Comparison of ENCODE assay signal across 22 cellular contexts in the genomic region with DNA sequence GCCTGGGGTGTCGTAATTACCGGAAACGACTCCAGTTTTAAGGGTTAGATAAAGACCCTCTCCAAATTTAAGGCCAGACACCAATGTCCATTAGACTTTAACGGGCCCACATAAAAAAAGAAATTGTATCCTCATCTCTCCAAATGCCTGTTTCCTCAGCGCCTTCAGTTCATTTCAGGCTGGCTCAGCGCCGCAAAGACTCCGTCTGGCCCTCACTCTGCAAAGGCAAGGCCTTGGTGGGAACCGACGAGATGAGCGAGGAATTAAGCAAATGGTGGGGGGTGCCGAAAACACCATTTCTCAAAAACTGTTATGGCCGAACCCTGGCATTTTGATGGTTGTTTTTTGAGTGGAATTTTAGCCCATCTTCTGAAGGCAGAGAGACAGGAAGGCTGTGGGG. TPM values are rescaled to one million over a fixed set of nuclear protein-coding genes. Genes with fewer than 3 reads are reported as not detected.
DNase-seq lines count a peak whose midpoint lies in the region; ATAC-seq and TF ChIP-seq lines count a peak whose summit lies in the region.
"Had no signal": no experiment of that assay in that cellular context is flagged by ENCODE, and none has a peak within 500 bp of the region (broad histone marks: within the 10 kb centered on the region; RNA-seq: fewer than 3 reads in every experiment).

No MANE protein-coding gene starts in this region.

- peaks cover 4% of the 10 kb centered on the region for H3K9me3 Mint-ChIP-seq in GM23338
- H3K9me3 Mint-ChIP-seq in brain = peaks cover 0 to 7% (median 0%) of the 10 kb centered on the region in 5 experiments
- no peaks in the 10 kb centered on the region for H3K9me3 Mint-ChIP-seq in stimulated activated memory B cell treated with anti-CD40 and anti-IgM and Interleukin-4, amounts not matched to agents 10 μg/mL and 1 μg/mL and 100 μg/mL, for 72 hours
- H3K9me3 Mint-ChIP-seq: activated naive CD4-positive, alpha-beta T cell treated with anti-CD3 and anti-CD28 coated beads, Interleukin-2, amount 50 U/mL, for 24 hours; activated T-helper 1 cell treated with anti-CD3 and anti-CD28 coated beads, Interleukin-12 subunit alpha, Interleukin-12 subunit beta, Interleukin-2, Interleukin-4 antibody, amounts not matched to agents 30 ng/mL and 10 ng/mL and 1 ng/mL, durations not matched to agents 14 hours and 24 hours and 36 hours; immature natural killer cell; neural crest cell had no signal

- peak; percentile 19; the same call in 2 of the 3 replicates for ATAC-seq in GM23338
- no peak for ATAC-seq in stimulated activated memory B cell treated with anti-CD40 and anti-IgM and Interleukin-4, amounts not matched to agents 10 μg/mL and 1 μg/mL and 100 μg/mL, for 72 hours
- ATAC-seq: left lung; stimulated activated naive CD8-positive, alpha-beta T cell treated with anti-CD3 and anti-CD28 coated beads, Interleukin-15, Interleukin-2, amounts not matched to agents 100 U/mL and 50 U/mL, for 24 hours had no signal

- H3K9me3 ChIP-seq in muscle layer of duodenum (ENCODE audit: control insufficient read depth in 1 of 2, low read length in 2 of 2) (no peaks in the 10 kb centered on the region), stomach smooth muscle (ENCODE audit: control insufficient read depth in 2 of 2, low read length in 2 of 2) (no peaks in the 10 kb centered on the region)
- H3K9me3 ChIP-seq: upper lobe of left lung had no signal

- H3K79me2 ChIP-seq in GM23338 (replicated peaks; ENCODE audit: insufficient read depth) = peaks cover 8% of the 10 kb centered on the region; the same call in 1 of the 2 replicates

- H3K27me3 ChIP-seq in GM23338 (ENCODE audit: insufficient read depth) (peaks cover 26% of the 10 kb centered on the region), muscle layer of duodenum (ENCODE audit: low read depth, low read length) (no peaks in the 10 kb centered on the region), stomach smooth muscle (ENCODE audit: control insufficient read depth in 1 of 2, insufficient read depth in 2 of 2, low read length in 2 of 2) (no peaks in the 10 kb centered on the region)
- H3K27me3 ChIP-seq: upper lobe of left lung had no signal

- no peaks in the 10 kb centered on the region for H3K9me2 ChIP-seq in GM23338 (ENCODE audit: insufficient read depth)

- DNase-seq in GM23338 (ENCODE audit: low spot score) = no peak
- no peak for DNase-seq in NCI-H2227 treated with DMSO at 0.1 percent for 48 hours (lab: John Stamatoyannopoulos, UW)
- DNase-seq in effector CD8-positive, alpha-beta T cell (lab: John Stamatoyannopoulos, UW) = no peak
- no peak for DNase-seq in NCI-H82 (lab: John Stamatoyannopoulos, UW)
- DNase-seq: activated CD4-positive, alpha-beta T cell treated with anti-CD3 and anti-CD28 coated beads for 1 hour; immature natural killer cell; left lung; NCI-H1694 treated with DMSO at 0.1 percent for 48 hours; NCI-H2171 treated with DMSO at 0.1 percent for 48 hours; stimulated activated CD4-positive, alpha-beta T cell treated with anti-CD3 and anti-CD28 coated beads, Interleukin-4, amount 100 ng/mL, for 1 hour; stimulated activated naive CD8-positive, alpha-beta T cell treated with anti-CD3 and anti-CD28 coated beads, Interleukin-15, Interleukin-2, amounts not matched to agents 100 U/mL and 50 U/mL, for 24 hours; SW 1271 had no signal

- no peak for TF ChIP-seq CTCF in GM23338 (conservative IDR thresholded peaks at IDR 0.05; ENCODE audit: low read depth in 2 of 2)
- TF ChIP-seq CTCF in brain (conservative IDR thresholded peaks at IDR 0.05) = no peak

- H3K36me3 Mint-ChIP-seq in GM23338 (ENCODE audit: low read depth) (peaks cover 3% of the 10 kb centered on the region), brain (peaks cover 29% of the 10 kb centered on the region)
- H3K36me3 Mint-ChIP-seq in stimulated activated memory B cell treated with anti-CD40 and anti-IgM and Interleukin-4, amounts not matched to agents 10 μg/mL and 1 μg/mL and 100 μg/mL, for 72 hours = no peaks in the 10 kb centered on the region
- H3K36me3 Mint-ChIP-seq: activated naive CD4-positive, alpha-beta T cell treated with anti-CD3 and anti-CD28 coated beads, Interleukin-2, amount 50 U/mL, for 24 hours; immature natural killer cell had no signal

- H3K9ac ChIP-seq in stomach smooth muscle (ENCODE audit: low read length in 2 of 2) = no peak overlapping the region

- H3K4me3 Mint-ChIP-seq in GM23338 (no peak overlapping the region; the same call in 2 of the 3 replicates), brain (peak overlapping the region; percentile 31 to 72 (median 58))
- H3K4me3 Mint-ChIP-seq in stimulated activated memory B cell treated with anti-CD40 and anti-IgM and Interleukin-4, amounts not matched to agents 10 μg/mL and 1 μg/mL and 100 μg/mL, for 72 hours = no peak overlapping the region
- H3K4me3 Mint-ChIP-seq: activated naive CD4-positive, alpha-beta T cell treated with anti-CD3 and anti-CD28 coated beads, Interleukin-2, amount 50 U/mL, for 24 hours; activated T-helper 1 cell treated with anti-CD3 and anti-CD28 coated beads, Interleukin-12 subunit alpha, Interleukin-12 subunit beta, Interleukin-2, Interleukin-4 antibody, amounts not matched to agents 30 ng/mL and 10 ng/mL and 1 ng/mL, durations not matched to agents 14 hours and 24 hours and 36 hours had no signal

- H2AFZ ChIP-seq in GM23338 = peak overlapping the region; percentile 6; the same call in 1 of the 2 replicates

- H3K27ac Mint-ChIP-seq in GM23338 (no peak overlapping the region), brain (peak overlapping the region in 4 of 5 experiments; percentile 37 to 86 (median 84))
- no peak overlapping the region for H3K27ac Mint-ChIP-seq in stimulated activated memory B cell treated with anti-CD40 and anti-IgM and Interleukin-4, amounts not matched to agents 10 μg/mL and 1 μg/mL and 100 μg/mL, for 72 hours
- H3K27ac Mint-ChIP-seq: activated naive CD4-positive, alpha-beta T cell treated with anti-CD3 and anti-CD28 coated beads, Interleukin-2, amount 50 U/mL, for 24 hours; activated T-helper 1 cell treated with anti-CD3 and anti-CD28 coated beads, Interleukin-12 subunit alpha, Interleukin-12 subunit beta, Interleukin-2, Interleukin-4 antibody, amounts not matched to agents 30 ng/mL and 10 ng/mL and 1 ng/mL, durations not matched to agents 14 hours and 24 hours and 36 hours; immature natural killer cell had no signal

- peak overlapping the region; percentile 40 for H3K4me2 ChIP-seq in GM23338
- H3K4me2 ChIP-seq: smooth muscle cell had no signal

- peaks cover 55% of the 10 kb centered on the region for H3K4me1 Mint-ChIP-seq in GM23338
- H3K4me1 Mint-ChIP-seq in brain = peaks cover 81% of the 10 kb centered on the region
- H3K4me1 Mint-ChIP-seq in stimulated activated memory B cell treated with anti-CD40 and anti-IgM and Interleukin-4, amounts not matched to agents 10 μg/mL and 1 μg/mL and 100 μg/mL, for 72 hours = no peaks in the 10 kb centered on the region
- H3K4me1 Mint-ChIP-seq: activated naive CD4-positive, alpha-beta T cell treated with anti-CD3 and anti-CD28 coated beads, Interleukin-2, amount 50 U/mL, for 24 hours had no signal

- peak overlapping the region; percentile 52; the same call in 1 of the 2 replicates for H3K27ac ChIP-seq in GM23338 (ENCODE audit: low read depth)
- H3K27ac ChIP-seq in muscle layer of duodenum (ENCODE audit: low read length) = peak overlapping the region; percentile 58
- peak overlapping the region; percentile 41 for H3K27ac ChIP-seq in stomach smooth muscle (ENCODE audit: low read length)
- H3K27ac ChIP-seq: C4-2B had no signal

- H3K36me3 ChIP-seq in GM23338 (ENCODE audit: insufficient read depth) (no peaks in the 10 kb centered on the region), muscle layer of duodenum (ENCODE audit: control insufficient read depth in 1 of 2, insufficient read depth in 2 of 2, low read length in 2 of 2) (no peaks in the 10 kb centered on the region), stomach smooth muscle (ENCODE audit: control insufficient read depth in 2 of 2, insufficient read depth in 2 of 2, low read length in 2 of 2) (peaks cover 0 to 2% of the 10 kb centered on the region in 2 donors)
- H3K36me3 ChIP-seq: left lung, upper lobe of left lung had no signal

- H4K20me1 ChIP-seq in GM23338 (replicated peaks; ENCODE audit: insufficient read depth) = peaks cover 7% of the 10 kb centered on the region; the same call in 1 of the 2 replicates

- H3K4me3 ChIP-seq in GM23338 (no peak overlapping the region; the same call in 1 of the 2 replicates), muscle layer of duodenum (ENCODE audit: low read depth in 1 of 2, low read length in 2 of 2) (no peak overlapping the region), stomach smooth muscle (ENCODE audit: low read length in 2 of 2) (no peak overlapping the region)
- H3K4me3 ChIP-seq: left lung, smooth muscle cell, upper lobe of left lung had no signal

- peaks cover 20% of the 10 kb centered on the region for H3K27me3 Mint-ChIP-seq in GM23338 (ENCODE audit: insufficient read depth, low read depth, poor library complexity)
- peaks cover 7% of the 10 kb centered on the region for H3K27me3 Mint-ChIP-seq in brain
- peaks cover 51% of the 10 kb centered on the region for H3K27me3 Mint-ChIP-seq in stimulated activated memory B cell treated with anti-CD40 and anti-IgM and Interleukin-4, amounts not matched to agents 10 μg/mL and 1 μg/mL and 100 μg/mL, for 72 hours

- H3K4me1 ChIP-seq in GM23338 (ENCODE audit: insufficient read depth) (peaks cover 42% of the 10 kb centered on the region), muscle layer of duodenum (ENCODE audit: control insufficient read depth in 1 of 2, insufficient read depth in 2 of 2, low read length in 2 of 2) (peaks cover 0 to 17% of the 10 kb centered on the region in 2 donors), stomach smooth muscle (ENCODE audit: control insufficient read depth, insufficient read depth, low read length) (peaks cover 27% of the 10 kb centered on the region)
- H3K4me1 ChIP-seq: left lung had no signal

- H3F3A ChIP-seq in GM23338 (replicated peaks; ENCODE audit: low read depth) = peaks cover 4% of the 10 kb centered on the region; the same call in 1 of the 2 replicates

TF ChIP-seq in GM23338, 12 proteins besides CTCF, POLR2A, EP300 and RAD21:
- TF ChIP-seq CREB1 (CRISPR knock-in tag; IDR thresholded peaks at IDR 0.05; ENCODE audit: low read depth) (no peak), JUNB (IDR thresholded peaks at IDR 0.05; ENCODE audit: unreplicated experiment) (no peak), ZNF114 (CRISPR knock-in tag; IDR thresholded peaks at IDR 0.05) (no peak), NANOG (IDR thresholded peaks at IDR 0.05; ENCODE audit: borderline replicate concordance) (no peak)

RNA-seq across cellular contexts. Expression of a gene that starts 15.7 kb away (rescaled TPM):
- total RNA-seq in GM23338 (2014; rRNA removed; shearing (Covaris generic)) = 6.8 and 7.2 TPM in 2 replicates
- polyA plus RNA-seq in GM23338 (2016; fragmentation: Nextera tagmentation; extraction: Ambion mirVana) (1.0 and 1.5 TPM in 2 replicates), brain (ENCODE audit: insufficient read depth, low read depth, low replicate concordance) (1.7 TPM)

Comparison
In these comparisons a context has a peak if more than half of its experiments do, and no peak if none do; other contexts are left out.
1. H3K27ac Mint-ChIP-seq: peak in brain (4 of 5); none in GM23338 (single experiment) and stimulated activated memory B cell treated with anti-CD40 and anti-IgM and Interleukin-4, amounts not matched to agents 10 μg/mL and 1 μg/mL and 100 μg/mL, for 72 hours (single experiment).
2. H3K4me3 Mint-ChIP-seq: peak in brain (5 of 5); none in GM23338 (single experiment) and stimulated activated memory B cell treated with anti-CD40 and anti-IgM and Interleukin-4, amounts not matched to agents 10 μg/mL and 1 μg/mL and 100 μg/mL, for 72 hours (single experiment).
3. Peak in every context shown above with its lines, with median percentiles within 50 percentile points of each other: H3K27ac ChIP-seq.